9 cellular contexts compared by ENCODE assay signal in genomic region chrX:68433155-68433980, GRCh38. TPM values are rescaled to one million over a fixed set of nuclear protein-coding genes. Genes with fewer than 3 reads are reported as not detected.
DNase-seq lines count a peak whose midpoint lies in the region; ATAC-seq and TF ChIP-seq lines count a peak whose summit lies in the region.
"Had no signal": no experiment of that assay in that cellular context is flagged by ENCODE, and none has a peak within 500 bp of the region (broad histone marks: within the 10 kb centered on the region; RNA-seq: fewer than 3 reads in every experiment).

OPHN1 (minus strand) TSS chrX:68433495; CDS start chrX:68433020, 475 bp downstream.

- H3K9me3 Mint-ChIP-seq in activated T-cell treated with anti-CD3 and anti-CD28 coated beads, Interleukin-2, amount 50 U/mL, for 72 hours = no peaks in the 10 kb centered on the region

- no peaks in the 10 kb centered on the region for H3K36me3 Mint-ChIP-seq in activated T-cell treated with anti-CD3 and anti-CD28 coated beads, Interleukin-2, amount 50 U/mL, for 72 hours (ENCODE audit: insufficient read depth in 2 of 2)

- WGBS in tibial nerve, 2 donors = 2 to 30% methylated on average over 9 to 50 of the region's 57 CpGs

- peak within 1 kb of the TSS; percentile 79 to 83 for H3K27ac ChIP-seq in mucosa of rectum (ENCODE audit: low read depth in 2 of 2, low read length in 2 of 2)
- peak within 1 kb of the TSS; percentile 70 to 89 (median 82) for H3K27ac ChIP-seq in tibial nerve

- TF ChIP-seq POLR2A in tibial nerve (IDR thresholded peaks at IDR 0.05) = peak; percentile 7 to 36

- peak within 1 kb of the TSS; percentile 82 to 88 for H3K4me3 Mint-ChIP-seq in activated T-cell treated with anti-CD3 and anti-CD28 coated beads, Interleukin-2, amount 50 U/mL, for 72 hours

- no peaks in the 10 kb centered on the region for H3K9me3 ChIP-seq in mucosa of rectum (ENCODE audit: control insufficient read depth in 2 of 2, low read length in 2 of 2)
- H3K9me3 ChIP-seq in tibial nerve = no peaks in the 10 kb centered on the region

- H3K27me3 Mint-ChIP-seq in activated T-cell treated with anti-CD3 and anti-CD28 coated beads, Interleukin-2, amount 50 U/mL, for 72 hours (ENCODE audit: low read depth) = peaks cover 66% of the 10 kb centered on the region

- no peak for TF ChIP-seq CTCF in tibial nerve (IDR thresholded peaks at IDR 0.05)

- no peaks in the 10 kb centered on the region for H3K36me3 ChIP-seq in mucosa of rectum (ENCODE audit: control insufficient read depth in 2 of 2, insufficient read depth in 2 of 2, low read length in 2 of 2)
- no peaks in the 10 kb centered on the region for H3K36me3 ChIP-seq in tibial nerve

- H3K4me3 ChIP-seq in mucosa of rectum (ENCODE audit: low read length in 2 of 2) (peak within 1 kb of the TSS; percentile 75 to 78), tibial nerve (peak within 1 kb of the TSS; percentile 50 to 71 (median 60))

- H3K4me1 Mint-ChIP-seq in activated T-cell treated with anti-CD3 and anti-CD28 coated beads, Interleukin-2, amount 50 U/mL, for 72 hours (ENCODE audit: low read depth) = peaks cover 5% of the 10 kb centered on the region

- peak; percentile 34 to 53 for ATAC-seq in activated T-cell treated with anti-CD3 and anti-CD28 coated beads, Interleukin-2, amount 50 U/mL, for 72 hours (replicated peaks in 1 of 2)
- no peak for ATAC-seq in GM18511 (IDR thresholded peaks at IDR 0.05; ENCODE audit: unreplicated experiment)

- peak; percentile 17 for DNase-seq in NCI-H1694 treated with DMSO at 0.1 percent for 48 hours (lab: John Stamatoyannopoulos, UW)
- no peak for DNase-seq in NCI-H1694 (lab: John Stamatoyannopoulos, UW)
- DNase-seq in NCI-H146 treated with DMSO at 0.1 percent for 48 hours (lab: John Stamatoyannopoulos, UW; ENCODE audit: unreplicated experiment) = peak; percentile 33
- DNase-seq in activated T-cell treated with anti-CD3 and anti-CD28 coated beads, Interleukin-2, amount 50 U/mL, for 72 hours = peak; percentile 4
- DNase-seq in fibroblast of peridontal ligament (ENCODE audit: extremely low read depth) = peak; percentile 65
- peak; percentile 59 to 64 for DNase-seq in tibial nerve (ENCODE audit: low spot score in 2 of 2)
- DNase-seq: DND-41 had no signal

- H3K27me3 ChIP-seq in mucosa of rectum (ENCODE audit: control insufficient read depth in 2 of 2, insufficient read depth in 2 of 2, low read length in 2 of 2) (peaks cover 2% of the 10 kb centered on the region in 2 donors), tibial nerve (no peaks in the 10 kb centered on the region)

- H3K4me1 ChIP-seq in mucosa of rectum (ENCODE audit: control insufficient read depth in 2 of 2, insufficient read depth in 2 of 2, low read length in 2 of 2) (peaks cover 0 to 2% of the 10 kb centered on the region in 2 donors), tibial nerve (peaks cover 0 to 23% (median 2%) of the 10 kb centered on the region in 4 donors)

- peak; percentile 35 to 69 for TF ChIP-seq EP300 in tibial nerve (IDR thresholded peaks at IDR 0.05)

- no peak within 1 kb of the TSS for H3K27ac Mint-ChIP-seq in activated T-cell treated with anti-CD3 and anti-CD28 coated beads, Interleukin-2, amount 50 U/mL, for 72 hours

- H3K9ac ChIP-seq in mucosa of rectum (ENCODE audit: low read depth in 1 of 2, low read length in 2 of 2) = peak within 1 kb of the TSS; percentile 70 to 76

RNA-seq across cellular contexts. Expression of gene OPHN1, which starts in this region (rescaled TPM):
- total RNA-seq in activated T-cell treated with anti-CD3 and anti-CD28 coated beads, Interleukin-2, amount 50 U/mL, for 72 hours = under 1 TPM in 1 of 2 donors, not detected in 1; 0.12 TPM
- 10 to 100 TPM; 13.2 to 27.1 (median 20.5) TPM for total RNA-seq in tibial nerve

Comparison
In these comparisons a context has a peak if more than half of its experiments do, and no peak if none do; other contexts are left out.
1. RNA of gene OPHN1 (total RNA-seq): 13.2 to 27.1 TPM in tibial nerve; 0.12 TPM in activated T-cell treated with anti-CD3 and anti-CD28 coated beads, Interleukin-2, amount 50 U/mL, for 72 hours; every median in the first group is over 10 times any median in the second.
2. Peak in DNase-seq and ATAC-seq in activated T-cell treated with anti-CD3 and anti-CD28 coated beads, Interleukin-2, amount 50 U/mL, for 72 hours; RNA of the gene not detected or under 1 TPM.